ENCODE assay signal across 11 cellular contexts in the genomic region with DNA sequence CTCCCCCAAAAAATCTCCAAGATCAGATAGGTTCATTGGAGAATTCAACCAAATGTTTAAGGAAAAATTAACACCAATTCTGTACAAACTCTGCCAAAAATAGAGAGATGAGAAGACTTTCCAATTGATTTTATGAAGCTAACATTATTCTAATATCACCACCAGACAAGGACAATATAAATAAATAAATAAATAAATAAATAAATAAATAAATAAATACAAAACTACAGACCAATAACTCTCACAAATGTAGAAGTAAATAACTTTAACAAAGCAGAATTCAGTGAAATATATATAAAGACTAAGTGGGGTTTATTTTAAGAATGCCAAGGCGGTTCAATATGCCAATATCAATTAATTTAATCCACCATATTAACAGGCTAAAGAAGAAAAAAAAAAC.
"Had no signal": no experiment of that assay in that cellular context is flagged by ENCODE, and none has a peak within 500 bp of the region (broad histone marks: within the 10 kb centered on the region; RNA-seq: fewer than 3 reads in every experiment).

No MANE protein-coding gene starts in this region.

- H3K9ac ChIP-seq: GM23248 had no signal

- FAIRE-seq: H1, H54 had no signal

- H3K36me3 ChIP-seq: HAP-1 had no signal

- H3K27ac ChIP-seq: GM23248 had no signal

- H3K4me1 ChIP-seq: HAP-1 had no signal

- H3K4me2 ChIP-seq: GM23338 had no signal

- DNase-seq: GM23248, GOT3, H7, H9, HCEC 1CT, HFFc6 had no signal

- ATAC-seq: GM23338, HCT116 had no signal

- H2AFZ ChIP-seq: GM23248, GM23338 had no signal

- H3K4me3 ChIP-seq: GM23248, GM23338, HAP-1 had no signal

- H3K9me3 ChIP-seq: HAP-1 had no signal
